In genomic region chr3:15426579-15427118, GRCh38 we compare ENCODE assay signal across 8 cellular contexts. TPM values are rescaled to one million over a fixed set of nuclear protein-coding genes. Genes with fewer than 3 reads are reported as not detected.
DNase-seq lines count a peak whose midpoint lies in the region; ATAC-seq, FAIRE-seq and TF ChIP-seq lines count a peak whose summit lies in the region.

No MANE protein-coding gene starts in this region.

- H3K27me3 ChIP-seq in HL-60 (ENCODE audit: insufficient read depth, poor library complexity, severe bottlenecking) (no peaks in the 10 kb centered on the region), mucosa of rectum (ENCODE audit: control insufficient read depth in 2 of 2, insufficient read depth in 2 of 2, low read length in 2 of 2) (no peaks in the 10 kb centered on the region)

- POLR2A ChIA-PET in A549 (lab: Yijun Ruan, JAX), result no interaction called here

- ATAC-seq in A549, result no peak
- no peak for ATAC-seq in GM21381 (IDR thresholded peaks at IDR 0.05; ENCODE audit: unreplicated experiment)
- ATAC-seq in HG02938 (IDR thresholded peaks at IDR 0.05; ENCODE audit: unreplicated experiment), result no peak

- CTCF ChIA-PET in A549 (lab: Yijun Ruan, JAX), result interaction anchor here (0.7 to 1.6 kb wide), 4 partner anchors 94 to 311 kb away, joined by 3 to 5 read pairs (median 3); partner anchors contain the start of gene SH3BP5

- TF ChIP-seq POLR2A in A549 (IDR thresholded peaks at IDR 0.05; ENCODE audit: low read length) (no peak), H54 (IDR thresholded peaks at IDR 0.05; ENCODE audit: low read depth, low read length) (no peak)

- DNase-seq in A549 (ENCODE audit: low read depth in 1 of 2, low spot score in 1 of 2), result no peak
- DNase-seq in HL-60 (ENCODE audit: low read depth in 1 of 2, low spot score in 1 of 2), result no peak
- DNase-seq in cardiac fibroblast (ENCODE audit: low read depth in 2 of 2), result peak in 1 of 2 donors; percentile 3
- no peak for DNase-seq in HCEC 1CT
- no peak for DNase-seq in H54 (ENCODE audit: insufficient read length, low spot score)

- TF ChIP-seq RAD21 in A549 (conservative IDR thresholded peaks at IDR 0.05 in 1 of 2, IDR thresholded peaks at IDR 0.05 in 1 of 2), result no peak

- peaks cover 21% of the 10 kb centered on the region; the same call in 2 of the 3 replicates for H3K4me1 ChIP-seq in A549
- H3K4me1 ChIP-seq in mucosa of rectum (ENCODE audit: control insufficient read depth in 2 of 2, insufficient read depth in 2 of 2, low read length in 2 of 2), result peaks cover 10 to 13% of the 10 kb centered on the region in 2 donors

- H3K27ac ChIP-seq in A549, result peak overlapping the region; percentile 81 to 95
- peak overlapping the region; percentile 84 for H3K27ac ChIP-seq in HL-60 (replicated peaks)
- no peak overlapping the region for H3K27ac ChIP-seq in mucosa of rectum (ENCODE audit: low read depth in 2 of 2, low read length in 2 of 2)

- H3K9me3 ChIP-seq in A549 (no peaks in the 10 kb centered on the region), mucosa of rectum (ENCODE audit: control insufficient read depth in 2 of 2, low read length in 2 of 2) (no peaks in the 10 kb centered on the region)

- no peak for TF ChIP-seq EP300 in A549 (IDR thresholded peaks at IDR 0.05)

- TF ChIP-seq CTCF in A549 (IDR thresholded peaks at IDR 0.05) (no peak), HL-60 (IDR thresholded peaks at IDR 0.05; ENCODE audit: insufficient read depth, low read length) (no peak), cardiac fibroblast (IDR thresholded peaks at IDR 0.05; ENCODE audit: low read depth, low read length) (no peak)

- 50% methylated on average over 16 of the region's 16 CpGs for WGBS in A549 (ENCODE audit: missing lambda C conversion rate)

- H3K36me3 ChIP-seq in mucosa of rectum (ENCODE audit: control insufficient read depth in 2 of 2, insufficient read depth in 2 of 2, low read length in 2 of 2), result peaks cover 7 to 15% of the 10 kb centered on the region in 2 donors

- peak overlapping the region; percentile 84 for H3K4me3 ChIP-seq in A549
- H3K4me3 ChIP-seq in HL-60 (replicated peaks; ENCODE audit: insufficient read depth, low read length), result peak overlapping the region; percentile 86
- H3K4me3 ChIP-seq in cardiac fibroblast (replicated peaks in 1 of 2; ENCODE audit: low read depth in 2 of 2, low read length in 2 of 2), result peak overlapping the region; percentile 95 to 99
- H3K4me3 ChIP-seq in mucosa of rectum (ENCODE audit: low read length in 2 of 2), result peak overlapping the region; percentile 85 to 94

- H3K4me2 ChIP-seq in A549, result peak overlapping the region; percentile 97

- H3K9ac ChIP-seq in mucosa of rectum (ENCODE audit: low read depth in 1 of 2, low read length in 2 of 2), result peak overlapping the region; percentile 86 to 87

- FAIRE-seq in A549 (lab: Jason Lieb, UNC) (no peak), H54 (lab: Jason Lieb, UNC) (no peak)

TF ChIP-seq in A549, 52 proteins besides CTCF, POLR2A, EP300 and RAD21:
- TF ChIP-seq MAZ (IDR thresholded peaks at IDR 0.05; ENCODE audit: borderline replicate concordance, low read depth, low read length), result no peak
- no peak for TF ChIP-seq EHMT2 (IDR thresholded peaks at IDR 0.05; ENCODE audit: low read depth)
- TF ChIP-seq HDAC2 (IDR thresholded peaks at IDR 0.05), result no peak
- no peak for TF ChIP-seq POLR2AphosphoS2 (conservative IDR thresholded peaks at IDR 0.05; ENCODE audit: low read length)
- TF ChIP-seq TP53 (CRISPR knock-in tag; IDR thresholded peaks at IDR 0.05), result no peak
- TF ChIP-seq RCOR1 (IDR thresholded peaks at IDR 0.05; ENCODE audit: low read depth, low read length), result no peak
- no peak for TF ChIP-seq MYC (IDR thresholded peaks at IDR 0.05; ENCODE audit: borderline replicate concordance, low read length)
- no peak for TF ChIP-seq ZSCAN20 (CRISPR knock-in tag; IDR thresholded peaks at IDR 0.05)
- TF ChIP-seq, protein P1, sequence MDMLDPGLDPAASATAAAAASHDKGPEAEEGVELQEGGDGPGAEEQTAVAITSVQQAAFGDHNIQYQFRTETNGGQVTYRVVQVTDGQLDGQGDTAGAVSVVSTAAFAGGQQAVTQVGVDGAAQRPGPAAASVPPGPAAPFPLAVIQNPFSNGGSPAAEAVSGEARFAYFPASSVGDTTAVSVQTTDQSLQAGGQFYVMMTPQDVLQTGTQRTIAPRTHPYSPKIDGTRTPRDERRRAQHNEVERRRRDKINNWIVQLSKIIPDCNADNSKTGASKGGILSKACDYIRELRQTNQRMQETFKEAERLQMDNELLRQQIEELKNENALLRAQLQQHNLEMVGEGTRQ (IDR thresholded peaks at IDR 0.05), result no peak
- no peak for TF ChIP-seq EHF (CRISPR knock-in tag; IDR thresholded peaks at IDR 0.05)
- TF ChIP-seq ZNF302 (CRISPR knock-in tag; IDR thresholded peaks at IDR 0.05), result no peak

RNA-seq across cellular contexts. Expression of gene METTL6, which starts 0.7 kb away (rescaled TPM):
- polyA plus RNA-seq in A549 (2011; rRNA removed) (37.4 and 42.7 TPM in 2 replicates), A549 (2017; fragmentation: RNase III; extraction: RNeasy Plus Mini Kit Qiagen cat#74134 plus additional on column Dnase treatment) (26.3 to 29.6 TPM (median 28.3 TPM) in 3 replicates)
- 16.9 and 17.4 TPM in 2 replicates for polyA plus RNA-seq in A549 (2012; cell fraction: cytosol; rRNA removed)
- polyA plus RNA-seq in A549 (2012; cell fraction: nucleus; rRNA removed), result 4.4 and 9.7 TPM in 2 replicates
- 17.2 and 18.0 TPM in 2 replicates for polyA minus RNA-seq in A549 (2011; rRNA and poly(A)+ RNA removed)

RNA-seq across cellular contexts. Expression of gene EAF1, which starts 0.7 kb away (rescaled TPM):
- polyA plus RNA-seq in A549 (2011; rRNA removed) (18.6 and 20.7 TPM in 2 replicates), A549 (2017; fragmentation: RNase III; extraction: RNeasy Plus Mini Kit Qiagen cat#74134 plus additional on column Dnase treatment) (12.3 to 13.9 TPM (median 13.6 TPM) in 3 replicates)
- polyA plus RNA-seq in A549 (2012; cell fraction: cytosol; rRNA removed), result 7.4 and 9.9 TPM in 2 replicates
- polyA plus RNA-seq in A549 (2012; cell fraction: nucleus; rRNA removed), result 6.8 and 7.2 TPM in 2 replicates
- 29.5 and 29.6 TPM in 2 replicates for polyA minus RNA-seq in A549 (2011; rRNA and poly(A)+ RNA removed)

Comparison
In these comparisons a context has a peak if more than half of its experiments do, and no peak if none do; other contexts are left out.
1. H3K27ac ChIP-seq: peak in A549 (2 of 2) and HL-60 (single experiment); none in mucosa of rectum (0 of 2).
2. Peak in every context shown above with its lines, with median percentiles within 50 percentile points of each other: H3K4me3 ChIP-seq.